Comparison of ENCODE assay signal across 21 cellular contexts in the genomic region with DNA sequence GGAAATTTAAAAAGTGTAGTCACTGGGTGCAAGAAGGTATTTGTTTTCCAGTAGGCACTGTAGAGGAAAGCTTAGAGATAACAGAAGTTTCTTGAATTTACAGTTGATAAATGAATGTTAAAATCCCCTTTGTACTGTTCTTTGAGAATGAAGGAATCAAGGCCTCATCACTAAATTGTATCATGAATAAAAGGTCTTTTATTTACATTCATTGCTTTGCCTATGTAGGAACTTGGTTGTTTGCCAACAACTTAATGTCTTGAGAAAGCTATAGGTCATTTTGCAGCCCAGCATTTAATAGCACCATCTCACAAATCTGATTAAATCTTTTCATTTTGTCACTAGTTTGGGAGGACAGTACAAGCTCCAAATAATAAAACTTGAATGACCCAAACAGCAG.
"Had no signal": no experiment of that assay in that cellular context is flagged by ENCODE, and none has a peak within 500 bp of the region (broad histone marks: within the 10 kb centered on the region; RNA-seq: fewer than 3 reads in every experiment).

No MANE protein-coding gene starts in this region.

- H3K27ac ChIP-seq: dorsolateral prefrontal cortex, esophagus squamous epithelium, hepatocyte, spleen, tibial artery, upper lobe of left lung, uterus had no signal

- H2AFZ ChIP-seq: hepatocyte had no signal

- H3K27me3 ChIP-seq: dorsolateral prefrontal cortex, esophagus squamous epithelium, hepatocyte, spleen, tibial artery, upper lobe of left lung, uterus had no signal

- H3K4me1 Mint-ChIP-seq: nephron progenitor cell had no signal

- H3K27ac Mint-ChIP-seq: naive B cell; nephron progenitor cell; stimulated activated memory B cell treated with anti-CD40 and anti-IgM and Interleukin-4, amounts not matched to agents 10 μg/mL and 1 μg/mL and 100 μg/mL, for 72 hours; stimulated activated naive CD8-positive, alpha-beta T cell treated with anti-CD3 and anti-CD28 coated beads, Interleukin-15, Interleukin-2, amounts not matched to agents 100 ng/mL and 50 ng/mL, for 24 hours had no signal

- H3K4me1 ChIP-seq: esophagus squamous epithelium, spleen, tibial artery, uterus had no signal

- H3K4me3 ChIP-seq: dorsolateral prefrontal cortex, esophagus squamous epithelium, hepatocyte, spleen, tibial artery, upper lobe of left lung, uterus had no signal

- H3K4me3 Mint-ChIP-seq: naive B cell; nephron progenitor cell; stimulated activated memory B cell treated with anti-CD40 and anti-IgM and Interleukin-4, amounts not matched to agents 10 μg/mL and 1 μg/mL and 100 μg/mL, for 72 hours; stimulated activated naive CD8-positive, alpha-beta T cell treated with anti-CD3 and anti-CD28 coated beads, Interleukin-15, Interleukin-2, amounts not matched to agents 100 ng/mL and 50 ng/mL, for 24 hours had no signal

- H3K9me3 Mint-ChIP-seq: naive B cell; nephron progenitor cell; stimulated activated memory B cell treated with anti-CD40 and anti-IgM and Interleukin-4, amounts not matched to agents 10 μg/mL and 1 μg/mL and 100 μg/mL, for 72 hours; stimulated activated naive CD8-positive, alpha-beta T cell treated with anti-CD3 and anti-CD28 coated beads, Interleukin-15, Interleukin-2, amounts not matched to agents 100 ng/mL and 50 ng/mL, for 24 hours had no signal

- H3K79me2 ChIP-seq: hepatocyte had no signal

- H3K36me3 Mint-ChIP-seq: naive B cell; stimulated activated memory B cell treated with anti-CD40 and anti-IgM and Interleukin-4, amounts not matched to agents 10 μg/mL and 1 μg/mL and 100 μg/mL, for 72 hours had no signal

- H3K9me3 ChIP-seq: esophagus squamous epithelium, spleen, tibial artery, upper lobe of left lung, uterus had no signal

- ATAC-seq: left colon; sciatic nerve; stimulated activated memory B cell treated with anti-CD40 and anti-IgM and Interleukin-4, amounts not matched to agents 10 μg/mL and 1 μg/mL and 100 μg/mL, for 72 hours had no signal

- H3K36me3 ChIP-seq: esophagus squamous epithelium, spleen, tibial artery, upper lobe of left lung, uterus had no signal

- H3K4me2 ChIP-seq: hepatocyte had no signal

- H3K27me3 Mint-ChIP-seq: naive B cell; stimulated activated memory B cell treated with anti-CD40 and anti-IgM and Interleukin-4, amounts not matched to agents 10 μg/mL and 1 μg/mL and 100 μg/mL, for 72 hours; stimulated activated naive CD8-positive, alpha-beta T cell treated with anti-CD3 and anti-CD28 coated beads, Interleukin-15, Interleukin-2, amounts not matched to agents 100 ng/mL and 50 ng/mL, for 24 hours had no signal

- DNase-seq: cortex of kidney; dorsolateral prefrontal cortex; effector CD8-positive, alpha-beta T cell; esophagus squamous epithelium; foreskin fibroblast; head of caudate nucleus; left colon; mesendoderm; naive B cell; nephron progenitor cell; spleen; stimulated activated CD4-positive, alpha-beta T cell treated with anti-CD3 and anti-CD28 coated beads, Interleukin-15, amount 100 ng/mL, for 24 hours; stimulated activated CD4-positive, alpha-beta T cell treated with anti-CD3 and anti-CD28 coated beads, Interleukin-1b, Interleukin-23, amount 100 ng/mL, for 48 hours; stimulated activated CD4-positive, alpha-beta T cell treated with anti-CD3 and anti-CD28 coated beads, Interleukin-4, amount 100 ng/mL, for 24 hours; tibial artery; upper lobe of left lung; uterus had no signal
